ENCODE assay signal across 2 cellular contexts in genomic region chr3:186307594-186307993, GRCh38.
TF ChIP-seq lines count a peak whose summit lies in the region.

No MANE protein-coding gene starts in this region.

TF ChIP-seq in K562, 482 proteins besides CTCF, POLR2A, EP300 and RAD21 (continues in another document):
- TF ChIP-seq CHAMP1 (IDR thresholded peaks at IDR 0.05), result peak; percentile 52; the same call in 1 of the 2 replicates
- TF ChIP-seq MIER1 (IDR thresholded peaks at IDR 0.05; ENCODE audit: low read depth), result peak; percentile 92
- no peak for TF ChIP-seq YBX1 (IDR thresholded peaks at IDR 0.05)
- TF ChIP-seq MEIS2 (IDR thresholded peaks at IDR 0.05; ENCODE audit: partially characterized antibody), result no peak
- TF ChIP-seq ZNF282 (CRISPR knock-in tag; IDR thresholded peaks at IDR 0.05), result no peak
- peak; percentile 96 for TF ChIP-seq EHMT2 (IDR thresholded peaks at IDR 0.05)
- TF ChIP-seq E2F5 (CRISPR knock-in tag; IDR thresholded peaks at IDR 0.05), result no peak
- TF ChIP-seq ILK (tag; IDR thresholded peaks at IDR 0.05; ENCODE audit: borderline replicate concordance, low read depth), result no peak
- no peak for TF ChIP-seq ZBTB5 (IDR thresholded peaks at IDR 0.05)
- TF ChIP-seq REST (CRISPR knock-in tag; IDR thresholded peaks at IDR 0.05; ENCODE audit: low read depth), result peak; percentile 92
- no peak for TF ChIP-seq TFAM (CRISPR knock-in tag; conservative IDR thresholded peaks at IDR 0.05)
- TF ChIP-seq MTA1 (IDR thresholded peaks at IDR 0.05; ENCODE audit: borderline replicate concordance), result no peak
- no peak for TF ChIP-seq GABPA (tag; conservative IDR thresholded peaks at IDR 0.05; ENCODE audit: low read depth)
- no peak for TF ChIP-seq GTF2F1 (IDR thresholded peaks at IDR 0.05; ENCODE audit: low read depth, low read length)
- no peak for TF ChIP-seq IRF1 (CRISPR knock-in tag; IDR thresholded peaks at IDR 0.05; ENCODE audit: borderline replicate concordance)
- no peak for TF ChIP-seq RBM15 (IDR thresholded peaks at IDR 0.05; ENCODE audit: insufficient read depth, low read length)

TF ChIP-seq in neural cell, 6 proteins besides CTCF, POLR2A, EP300 and RAD21:
- TF ChIP-seq REST (IDR thresholded peaks at IDR 0.05; ENCODE audit: borderline replicate concordance) (peak; percentile 67), MXI1 (conservative IDR thresholded peaks at IDR 0.05; ENCODE audit: poor library complexity, severe bottlenecking) (no peak), SMC3 (conservative IDR thresholded peaks at IDR 0.05; ENCODE audit: poor library complexity) (no peak), POLR2AphosphoS5 (IDR thresholded peaks at IDR 0.05) (no peak)
